In the genomic region with DNA sequence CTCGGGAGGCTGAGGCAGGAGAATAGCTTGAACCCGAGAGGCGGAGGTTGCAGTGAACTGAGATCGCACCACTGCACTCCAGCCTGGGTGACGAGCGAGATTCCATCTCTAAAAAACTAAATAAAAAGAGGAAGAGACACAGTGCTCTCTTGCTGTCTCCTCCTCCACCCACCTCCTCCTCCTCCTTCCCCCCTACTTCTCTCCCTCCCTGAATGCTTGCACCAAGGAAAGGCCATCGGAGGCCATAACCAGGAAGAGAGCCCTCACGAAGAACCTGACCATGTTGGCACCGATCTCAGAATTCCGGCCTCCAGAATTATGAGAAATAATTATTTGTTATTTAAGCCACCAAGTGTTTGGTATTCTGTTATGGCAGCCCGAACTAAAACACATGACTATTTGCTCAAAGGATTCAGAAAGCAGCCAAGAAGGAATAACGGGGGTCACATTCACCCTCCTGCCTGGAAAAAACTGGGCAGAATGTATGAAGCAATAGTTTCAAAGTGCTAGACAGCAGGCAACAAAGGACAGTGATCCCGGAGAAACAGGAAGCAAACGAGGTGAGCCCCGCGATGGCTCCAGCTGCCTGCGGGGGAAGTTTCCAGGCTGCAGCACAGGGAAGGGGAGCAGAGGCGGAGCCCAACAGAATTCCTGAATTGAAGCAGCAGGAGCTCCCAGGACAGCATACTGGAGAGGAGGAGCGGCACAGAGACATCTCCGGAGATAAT, we compare ENCODE assay signal across 9 cellular contexts. TPM values are rescaled to one million over a fixed set of nuclear protein-coding genes. Genes with fewer than 3 reads are reported as not detected.
DNase-seq lines count a peak whose midpoint lies in the region; ATAC-seq, FAIRE-seq and TF ChIP-seq lines count a peak whose summit lies in the region.
"Had no signal": no experiment of that assay in that cellular context is flagged by ENCODE, and none has a peak within 500 bp of the region (broad histone marks: within the 10 kb centered on the region; RNA-seq: fewer than 3 reads in every experiment).

No MANE protein-coding gene starts in this region.

- H3K9me2 ChIP-seq in SK-N-SH: no peaks in the 10 kb centered on the region

- FAIRE-seq in HepG2 (lab: Jason Lieb, UNC): peak; percentile 71

- TF ChIP-seq EP300 in SK-N-SH (IDR thresholded peaks at IDR 0.05; ENCODE audit: borderline replicate concordance in 1 of 2, low read depth in 1 of 2, low read length in 1 of 2) (no peak), HepG2 (IDR thresholded peaks at IDR 0.05; ENCODE audit: low read depth in 2 of 2, low read length in 2 of 2) (0 out of 4 replicates have a peak, but pooled peaks of 1 of the 2 experiments have one; percentile 14), HepG2 (CRISPR knock-in tag; IDR thresholded peaks at IDR 0.05; ENCODE audit: borderline replicate concordance) (no peak)

- H3K27me3 Mint-ChIP-seq in chondrocyte (ENCODE audit: low read depth): no peaks in the 10 kb centered on the region
- no peaks in the 10 kb centered on the region for H3K27me3 Mint-ChIP-seq in type B pancreatic cell
- H3K27me3 Mint-ChIP-seq in stimulated activated naive CD8-positive, alpha-beta T cell treated with anti-CD3 and anti-CD28 coated beads, Interleukin-15, amount 100 ng/mL, for 72 hours: peaks cover 8% of the 10 kb centered on the region

- TF ChIP-seq CTCF in SK-N-SH (IDR thresholded peaks at IDR 0.05): no peak
- no peak for TF ChIP-seq CTCF in chondrocyte (IDR thresholded peaks at IDR 0.05)
- no peak; the same call in 1 of the 2 replicates for TF ChIP-seq CTCF in HepG2 (CRISPR knock-in tag; IDR thresholded peaks at IDR 0.05)
- TF ChIP-seq CTCF in type B pancreatic cell (conservative IDR thresholded peaks at IDR 0.05): no peak

- H3K4me1 Mint-ChIP-seq in chondrocyte (ENCODE audit: low read depth) (peaks cover 10% of the 10 kb centered on the region), type B pancreatic cell (ENCODE audit: unreplicated experiment) (peaks cover 21% of the 10 kb centered on the region)
- peaks cover 7% of the 10 kb centered on the region for H3K4me1 Mint-ChIP-seq in stimulated activated naive CD8-positive, alpha-beta T cell treated with anti-CD3 and anti-CD28 coated beads, Interleukin-15, amount 100 ng/mL, for 72 hours

- peak overlapping the region; percentile 80 for H3K27ac Mint-ChIP-seq in chondrocyte (ENCODE audit: unreplicated experiment)
- peak overlapping the region; percentile 81 for H3K27ac Mint-ChIP-seq in type B pancreatic cell
- H3K27ac Mint-ChIP-seq in stimulated activated naive CD8-positive, alpha-beta T cell treated with anti-CD3 and anti-CD28 coated beads, Interleukin-15, amount 100 ng/mL, for 72 hours: no peak overlapping the region

- CTCF ChIA-PET in SK-N-SH (lab: Yijun Ruan, JAX): no interaction called here
- CTCF ChIA-PET in HepG2 (lab: Yijun Ruan, JAX; ENCODE audit: low intra/inter-chr PET ratio, low total read pairs): no interaction called here

- in situ Hi-C loops in HepG2 (cut with HindIII; ENCODE audit: extremely low pct_ligation_motif_present, low pct_unique_long_range_greater_than_20kb): no loop called here

- H3K9me3 ChIP-seq in SK-N-SH (no peaks in the 10 kb centered on the region), HepG2 (ENCODE audit: low read length) (no peaks in the 10 kb centered on the region)

- H3K36me3 ChIP-seq in SK-N-SH (replicated peaks in 1 of 2; ENCODE audit: control insufficient read depth in 1 of 2, insufficient read depth in 2 of 2, low read length in 1 of 2): no peaks in the 10 kb centered on the region
- no peaks in the 10 kb centered on the region for H3K36me3 ChIP-seq in HepG2 (replicated peaks in 1 of 2; ENCODE audit: control insufficient read depth in 1 of 2, insufficient read depth in 2 of 2, low read length in 2 of 2)

- H3K27ac ChIP-seq in SK-N-SH (ENCODE audit: low read depth in 2 of 2, low read length in 1 of 2) (no peak overlapping the region), HepG2 (ENCODE audit: extremely low read length, insufficient read depth, low read length) (peak overlapping the region; percentile 66)
- H3K27ac ChIP-seq: C4-2B had no signal

- 91% methylated on average over 20 of the region's 20 CpGs for WGBS in SK-N-SH (ENCODE audit: low lambda C conversion rate)
- WGBS in HepG2 (ENCODE audit: low lambda C conversion rate): 30% methylated on average over 19 of the region's 20 CpGs

- H2AFZ ChIP-seq in SK-N-SH (ENCODE audit: low read depth) (no peak overlapping the region), HepG2 (ENCODE audit: low read length) (peak overlapping the region; percentile 96)

- TF ChIP-seq POLR2A in HepG2 (IDR thresholded peaks at IDR 0.05; ENCODE audit: insufficient read depth in 1 of 2, low read depth in 2 of 2, low read length in 2 of 2): peak; percentile 57 to 73; a peak in 3 of 4 replicates

- H3F3A ChIP-seq in SK-N-SH (replicated peaks; ENCODE audit: insufficient read depth): no peaks in the 10 kb centered on the region

- intact Hi-C loops in HepG2 (cut with micrococcal nuclease; ENCODE audit: unreplicated experiment): no loop called here

- TSS peak; percentile 51 for BruUV-seq in HepG2 (replicated peaks; lab: Mats Ljungman, UMichigan)

- DNase-seq in SK-N-SH (peak; percentile 33), chondrocyte (ENCODE audit: low spot score) (no peak), HepG2 (ENCODE audit: low spot score) (peak; percentile 79), type B pancreatic cell (ENCODE audit: extremely low spot score, unreplicated experiment) (no peak)
- DNase-seq in stimulated activated naive CD8-positive, alpha-beta T cell treated with anti-CD3 and anti-CD28 coated beads, Interleukin-15, amount 100 ng/mL, for 72 hours: no peak

- H3K4me3 Mint-ChIP-seq in chondrocyte (ENCODE audit: unreplicated experiment) (peak overlapping the region; percentile 68), type B pancreatic cell (peak overlapping the region; percentile 78)
- no peak overlapping the region for H3K4me3 Mint-ChIP-seq in stimulated activated naive CD8-positive, alpha-beta T cell treated with anti-CD3 and anti-CD28 coated beads, Interleukin-15, amount 100 ng/mL, for 72 hours

- no peak for TF ChIP-seq RAD21 in SK-N-SH (IDR thresholded peaks at IDR 0.05; ENCODE audit: low read length)
- no peak for TF ChIP-seq RAD21 in HepG2 (CRISPR knock-in tag; IDR thresholded peaks at IDR 0.05)

- no peaks in the 10 kb centered on the region for H3K4me1 ChIP-seq in SK-N-SH (ENCODE audit: control insufficient read depth in 1 of 2, insufficient read depth in 2 of 2, low read depth in 1 of 2, low read length in 1 of 2)
- H3K4me1 ChIP-seq in HepG2 (ENCODE audit: insufficient read depth, low read length): peaks cover 47% of the 10 kb centered on the region

- POLR2A ChIA-PET in SK-N-SH (lab: Yijun Ruan, JAX) (no interaction called here), HepG2 (lab: Yijun Ruan, JAX) (interaction anchor here (0.6 to 2.9 kb wide), 6 partner anchors 10 to 70 kb away, joined by 3 to 15 read pairs (median 4); a partner anchor contains a TSS)

- no peaks in the 10 kb centered on the region for H3K27me3 ChIP-seq in SK-N-SH (ENCODE audit: insufficient read depth)
- H3K27me3 ChIP-seq in HepG2 (ENCODE audit: control insufficient read depth in 1 of 2, insufficient read depth in 2 of 2, low read length in 2 of 2): no peaks in the 10 kb centered on the region

- H3K9ac ChIP-seq in SK-N-SH: no peak overlapping the region
- peak overlapping the region; percentile 63 for H3K9ac ChIP-seq in HepG2 (ENCODE audit: insufficient read depth, low read depth, low read length)

- H3K9me3 Mint-ChIP-seq in chondrocyte (ENCODE audit: low read depth) (no peaks in the 10 kb centered on the region), type B pancreatic cell (no peaks in the 10 kb centered on the region)
- no peaks in the 10 kb centered on the region for H3K9me3 Mint-ChIP-seq in stimulated activated naive CD8-positive, alpha-beta T cell treated with anti-CD3 and anti-CD28 coated beads, Interleukin-15, amount 100 ng/mL, for 72 hours

- H3K79me2 ChIP-seq in SK-N-SH (ENCODE audit: insufficient read depth): no peaks in the 10 kb centered on the region
- H3K79me2 ChIP-seq in HepG2 (ENCODE audit: insufficient read depth, low read length): no peaks in the 10 kb centered on the region

- no peak for ATAC-seq in SK-N-SH treated with all-trans-retinoic acid at 6 μM for 48 hours
- peak; percentile 90 for ATAC-seq in HepG2
- no peak for ATAC-seq in HG02798 (IDR thresholded peaks at IDR 0.05; ENCODE audit: poor library complexity, unreplicated experiment)
- ATAC-seq in stimulated activated naive CD8-positive, alpha-beta T cell treated with anti-CD3 and anti-CD28 coated beads, Interleukin-15, amount 100 ng/mL, for 72 hours: no peak
- no peak for ATAC-seq in HG03460 (IDR thresholded peaks at IDR 0.05; ENCODE audit: unreplicated experiment)

- H3K4me2 ChIP-seq in SK-N-SH (no peak overlapping the region), HepG2 (ENCODE audit: low read depth, low read length) (peak overlapping the region; percentile 85)

- H4K20me1 ChIP-seq in SK-N-SH (ENCODE audit: insufficient read depth) (no peaks in the 10 kb centered on the region), HepG2 (ENCODE audit: insufficient read depth, low read length) (no peaks in the 10 kb centered on the region)

- no peak overlapping the region for H3K4me3 ChIP-seq in SK-N-SH (ENCODE audit: low read depth in 2 of 2, low read length in 1 of 2)
- peak overlapping the region; percentile 48 to 67 (median 58) for H3K4me3 ChIP-seq in HepG2 (replicated peaks in 1 of 3; ENCODE audit: insufficient read depth in 1 of 3, low read depth in 2 of 3, low read length in 3 of 3)

- no peaks in the 10 kb centered on the region for H3K36me3 Mint-ChIP-seq in chondrocyte (ENCODE audit: low read depth)
- no peaks in the 10 kb centered on the region for H3K36me3 Mint-ChIP-seq in type B pancreatic cell

RNA-seq across cellular contexts. Expression of a gene that starts 35.8 kb away (rescaled TPM):
- polyA plus RNA-seq in SK-N-SH (2012; rRNA removed): not detected in 2 replicates
- polyA plus RNA-seq in SK-N-SH (2012; cell fraction: cytosol; rRNA removed): not detected in 2 replicates
- polyA plus RNA-seq in SK-N-SH (2012; cell fraction: nucleus; rRNA removed): not detected in 2 replicates
- not detected in 3 replicates for total RNA-seq in chondrocyte
- 1.2 and 2.5 TPM in 2 replicates for total RNA-seq in HepG2 (2016; rRNA removed; fragmentation: Illumina TruSeq; extraction: Trizol)
- 0.71 and 0.79 TPM in 2 replicates for total RNA-seq in HepG2 (2016; cell fraction: cytosol; rRNA removed; fragmentation: Illumina TruSeq; extraction: Trizol; ENCODE audit: low read depth)
- total RNA-seq in HepG2 (2016; cell fraction: insoluble cytoplasmic fraction; rRNA removed; fragmentation: Illumina TruSeq; extraction: Trizol): 1.6 and 2.3 TPM in 2 replicates
- total RNA-seq in HepG2 (2016; cell fraction: membrane; rRNA removed; fragmentation: Illumina TruSeq; extraction: Trizol): 1.5 and 2.4 TPM in 2 replicates
- total RNA-seq in HepG2 (2016; cell fraction: nucleus; rRNA removed; fragmentation: Illumina TruSeq; extraction: Trizol): 0.94 and 2.2 TPM in 2 replicates
- polyA plus RNA-seq in HepG2 (2011; rRNA removed): 13.5 and 14.0 TPM in 2 replicates
- 9.6 and 10.4 TPM in 2 replicates for polyA plus RNA-seq in HepG2 (2011; cell fraction: cytosol; rRNA removed)
- polyA plus RNA-seq in HepG2 (2011; cell fraction: nucleus; rRNA removed): 8.7 and 8.8 TPM in 2 replicates
- polyA plus RNA-seq in HepG2 (2012): 2.3 and 3.2 TPM in 2 replicates
- 0.84 and 1.0 TPM in 2 replicates for polyA plus RNA-seq in HepG2 (2016; cell fraction: cytosol; fragmentation: Illumina TruSeq; extraction: Trizol; ENCODE audit: low read depth)
- 2.2 and 2.3 TPM in 2 replicates for polyA plus RNA-seq in HepG2 (2016; cell fraction: insoluble cytoplasmic fraction; fragmentation: Illumina TruSeq; extraction: Trizol; ENCODE audit: low read depth)
- 1.7 and 2.9 TPM in 2 replicates for polyA plus RNA-seq in HepG2 (2016; cell fraction: membrane; fragmentation: Illumina TruSeq; extraction: Trizol; ENCODE audit: low read depth)
- 4.1 and 4.2 TPM in 2 replicates for polyA plus RNA-seq in HepG2 (2016; cell fraction: nucleus; fragmentation: Illumina TruSeq; extraction: Trizol; ENCODE audit: insufficient read depth, low read depth)
- polyA minus RNA-seq in HepG2 (2011; rRNA and poly(A)+ RNA removed; ENCODE audit: low replicate concordance): 9.7 TPM in 1 of 2 replicates, not detected in the other
- 2.0 and 2.6 TPM in 2 replicates for polyA minus RNA-seq in HepG2 (2011; cell fraction: cytosol; rRNA and poly(A)+ RNA removed)
- polyA minus RNA-seq in HepG2 (2011; cell fraction: nucleus; rRNA and poly(A)+ RNA removed): 2.6 and 4.4 TPM in 2 replicates
- total RNA-seq in type B pancreatic cell (ENCODE audit: low replicate concordance): 1.3 and 1.5 TPM in 2 replicates

RNA-seq across cellular contexts. Expression of a gene that starts 36.0 kb away (rescaled TPM):
- polyA plus RNA-seq in SK-N-SH (2012; rRNA removed) (35.0 and 40.9 TPM in 2 replicates), HepG2 (2011; rRNA removed) (27.2 and 30.6 TPM in 2 replicates)
- 37.0 and 39.4 TPM in 2 replicates for polyA plus RNA-seq in SK-N-SH (2012; cell fraction: cytosol; rRNA removed)
- polyA plus RNA-seq in SK-N-SH (2012; cell fraction: nucleus; rRNA removed): 23.8 and 29.8 TPM in 2 replicates
- total RNA-seq in chondrocyte (32.0 to 42.2 TPM (median 37.6 TPM) in 3 replicates), HepG2 (2016; rRNA removed; fragmentation: Illumina TruSeq; extraction: Trizol) (43.6 and 55.1 TPM in 2 replicates), type B pancreatic cell (ENCODE audit: low replicate concordance) (50.1 and 52.9 TPM in 2 replicates)
- 14.7 and 15.5 TPM in 2 replicates for total RNA-seq in HepG2 (2016; cell fraction: cytosol; rRNA removed; fragmentation: Illumina TruSeq; extraction: Trizol; ENCODE audit: low read depth)
- 40.9 and 54.9 TPM in 2 replicates for total RNA-seq in HepG2 (2016; cell fraction: insoluble cytoplasmic fraction; rRNA removed; fragmentation: Illumina TruSeq; extraction: Trizol)
- total RNA-seq in HepG2 (2016; cell fraction: membrane; rRNA removed; fragmentation: Illumina TruSeq; extraction: Trizol): 28.8 and 31.5 TPM in 2 replicates
- total RNA-seq in HepG2 (2016; cell fraction: nucleus; rRNA removed; fragmentation: Illumina TruSeq; extraction: Trizol): 19.6 and 22.9 TPM in 2 replicates
- polyA plus RNA-seq in HepG2 (2011; cell fraction: cytosol; rRNA removed): 23.7 and 24.0 TPM in 2 replicates
- 13.2 and 13.6 TPM in 2 replicates for polyA plus RNA-seq in HepG2 (2011; cell fraction: nucleus; rRNA removed)
- polyA plus RNA-seq in HepG2 (2012): 30.5 and 31.4 TPM in 2 replicates
- 14.5 and 16.9 TPM in 2 replicates for polyA plus RNA-seq in HepG2 (2016; cell fraction: cytosol; fragmentation: Illumina TruSeq; extraction: Trizol; ENCODE audit: low read depth)
- polyA plus RNA-seq in HepG2 (2016; cell fraction: insoluble cytoplasmic fraction; fragmentation: Illumina TruSeq; extraction: Trizol; ENCODE audit: low read depth): 56.4 and 59.0 TPM in 2 replicates
- 20.2 and 21.5 TPM in 2 replicates for polyA plus RNA-seq in HepG2 (2016; cell fraction: membrane; fragmentation: Illumina TruSeq; extraction: Trizol; ENCODE audit: low read depth)
- 33.1 and 36.6 TPM in 2 replicates for polyA plus RNA-seq in HepG2 (2016; cell fraction: nucleus; fragmentation: Illumina TruSeq; extraction: Trizol; ENCODE audit: insufficient read depth, low read depth)
- polyA minus RNA-seq in HepG2 (2011; rRNA and poly(A)+ RNA removed; ENCODE audit: low replicate concordance): 18.6 and 20.1 TPM in 2 replicates
- 18.0 and 23.7 TPM in 2 replicates for polyA minus RNA-seq in HepG2 (2011; cell fraction: cytosol; rRNA and poly(A)+ RNA removed)
- polyA minus RNA-seq in HepG2 (2011; cell fraction: nucleus; rRNA and poly(A)+ RNA removed): 8.9 and 14.4 TPM in 2 replicates

RNA-seq across cellular contexts. Expression of a gene that starts 36.7 kb away (rescaled TPM):
- polyA plus RNA-seq in SK-N-SH (2012; rRNA removed): 25.7 TPM in 2 replicates
- 34.8 and 55.2 TPM in 2 replicates for polyA plus RNA-seq in SK-N-SH (2012; cell fraction: cytosol; rRNA removed)
- 17.1 and 25.3 TPM in 2 replicates for polyA plus RNA-seq in SK-N-SH (2012; cell fraction: nucleus; rRNA removed)
- total RNA-seq in chondrocyte: 20.4 to 33.7 TPM (median 20.6 TPM) in 3 replicates
- 48.0 and 52.8 TPM in 2 replicates for total RNA-seq in HepG2 (2016; rRNA removed; fragmentation: Illumina TruSeq; extraction: Trizol)
- total RNA-seq in HepG2 (2016; cell fraction: cytosol; rRNA removed; fragmentation: Illumina TruSeq; extraction: Trizol; ENCODE audit: low read depth): 24.1 and 25.2 TPM in 2 replicates
- 51.0 and 53.3 TPM in 2 replicates for total RNA-seq in HepG2 (2016; cell fraction: insoluble cytoplasmic fraction; rRNA removed; fragmentation: Illumina TruSeq; extraction: Trizol)
- total RNA-seq in HepG2 (2016; cell fraction: membrane; rRNA removed; fragmentation: Illumina TruSeq; extraction: Trizol): 25.7 and 27.9 TPM in 2 replicates
- 33.4 and 40.9 TPM in 2 replicates for total RNA-seq in HepG2 (2016; cell fraction: nucleus; rRNA removed; fragmentation: Illumina TruSeq; extraction: Trizol)
- 12.7 and 19.7 TPM in 2 replicates for polyA plus RNA-seq in HepG2 (2011; rRNA removed)
- 6.7 and 7.6 TPM in 2 replicates for polyA plus RNA-seq in HepG2 (2011; cell fraction: cytosol; rRNA removed)
- polyA plus RNA-seq in HepG2 (2011; cell fraction: nucleus; rRNA removed): 9.1 and 12.2 TPM in 2 replicates
- polyA plus RNA-seq in HepG2 (2012): 14.1 and 30.4 TPM in 2 replicates
- polyA plus RNA-seq in HepG2 (2016; cell fraction: cytosol; fragmentation: Illumina TruSeq; extraction: Trizol; ENCODE audit: low read depth): 34.6 and 42.0 TPM in 2 replicates
- 68.1 and 73.1 TPM in 2 replicates for polyA plus RNA-seq in HepG2 (2016; cell fraction: insoluble cytoplasmic fraction; fragmentation: Illumina TruSeq; extraction: Trizol; ENCODE audit: low read depth)
- polyA plus RNA-seq in HepG2 (2016; cell fraction: membrane; fragmentation: Illumina TruSeq; extraction: Trizol; ENCODE audit: low read depth): 29.4 and 29.9 TPM in 2 replicates
- polyA plus RNA-seq in HepG2 (2016; cell fraction: nucleus; fragmentation: Illumina TruSeq; extraction: Trizol; ENCODE audit: insufficient read depth, low read depth): 50.9 and 56.0 TPM in 2 replicates
- 0.70 and 3.3 TPM in 2 replicates for polyA minus RNA-seq in HepG2 (2011; rRNA and poly(A)+ RNA removed; ENCODE audit: low replicate concordance)
- polyA minus RNA-seq in HepG2 (2011; cell fraction: cytosol; rRNA and poly(A)+ RNA removed): 3.1 and 3.6 TPM in 2 replicates
- 30.0 and 36.9 TPM in 2 replicates for polyA minus RNA-seq in HepG2 (2011; cell fraction: nucleus; rRNA and poly(A)+ RNA removed)
- total RNA-seq in type B pancreatic cell (ENCODE audit: low replicate concordance): 21.2 and 41.2 TPM in 2 replicates

Comparison
In these comparisons a context has a peak if more than half of its experiments do, and no peak if none do; other contexts are left out.
1. DNase-seq: peak in SK-N-SH (single experiment) and HepG2 (single experiment); none in chondrocyte (single experiment), type B pancreatic cell (single experiment) and stimulated activated naive CD8-positive, alpha-beta T cell treated with anti-CD3 and anti-CD28 coated beads, Interleukin-15, amount 100 ng/mL, for 72 hours (0 of 2).
2. H3K4me3 ChIP-seq: peak in HepG2 (3 of 3); none in SK-N-SH (0 of 2).
3. H3K27ac Mint-ChIP-seq: peak in chondrocyte (single experiment) and type B pancreatic cell (single experiment); none in stimulated activated naive CD8-positive, alpha-beta T cell treated with anti-CD3 and anti-CD28 coated beads, Interleukin-15, amount 100 ng/mL, for 72 hours (0 of 2).
4. H3K4me3 Mint-ChIP-seq: peak in chondrocyte (single experiment) and type B pancreatic cell (single experiment); none in stimulated activated naive CD8-positive, alpha-beta T cell treated with anti-CD3 and anti-CD28 coated beads, Interleukin-15, amount 100 ng/mL, for 72 hours (0 of 2).